Comparison of ENCODE assay signal across 1 cellular context in the genomic region with DNA sequence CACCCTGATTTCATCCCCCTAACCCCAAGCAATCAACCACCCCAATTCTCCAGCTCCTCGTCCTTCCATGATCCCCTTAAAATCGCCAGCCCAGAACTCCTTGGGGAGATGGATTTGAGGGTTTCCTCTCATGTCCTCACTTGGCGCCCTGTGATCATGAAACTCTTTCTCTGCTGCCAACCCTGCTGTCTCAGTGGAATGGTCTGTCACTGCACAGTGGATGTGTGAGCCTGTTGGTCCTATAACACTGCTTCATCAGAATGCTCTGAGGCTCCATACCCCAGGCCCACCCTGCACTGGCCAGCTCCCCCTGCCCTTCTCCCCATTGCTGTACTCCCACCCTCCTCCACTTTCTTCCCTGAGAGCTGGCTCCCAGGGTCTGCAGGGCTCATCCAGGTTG.
TF ChIP-seq lines count a peak whose summit lies in the region.

No MANE protein-coding gene starts in this region.

TF ChIP-seq in K562, 482 proteins besides CTCF, POLR2A, EP300 and RAD21 (continues in another document):
- TF ChIP-seq EHMT2 (IDR thresholded peaks at IDR 0.05): 0 out of 2 replicates have a peak, but pooled peaks have one; percentile 8
- peak; percentile 96 for TF ChIP-seq ZBTB33 (CRISPR knock-in tag; IDR thresholded peaks at IDR 0.05)
- TF ChIP-seq SREBF1 (IDR thresholded peaks at IDR 0.05; ENCODE audit: borderline replicate concordance, low read depth, low read length): no peak
- no peak for TF ChIP-seq TCF7 (IDR thresholded peaks at IDR 0.05; ENCODE audit: borderline replicate concordance)
- TF ChIP-seq ZKSCAN3 (CRISPR knock-in tag; IDR thresholded peaks at IDR 0.05): no peak
- TF ChIP-seq TRIM24 (IDR thresholded peaks at IDR 0.05): peak in 1 of 2 experiments; percentile 74; a peak in 2 of 4 replicates
- TF ChIP-seq KHSRP (IDR thresholded peaks at IDR 0.05): no peak
- no peak for TF ChIP-seq STAT5B (CRISPR knock-in tag; IDR thresholded peaks at IDR 0.05)
- no peak for TF ChIP-seq SMAD4 (CRISPR knock-in tag; conservative IDR thresholded peaks at IDR 0.05)
- TF ChIP-seq CBX1 (IDR thresholded peaks at IDR 0.05; ENCODE audit: low read depth): peak; percentile 93; the same call in 1 of the 2 replicates
- TF ChIP-seq, protein P1, sequence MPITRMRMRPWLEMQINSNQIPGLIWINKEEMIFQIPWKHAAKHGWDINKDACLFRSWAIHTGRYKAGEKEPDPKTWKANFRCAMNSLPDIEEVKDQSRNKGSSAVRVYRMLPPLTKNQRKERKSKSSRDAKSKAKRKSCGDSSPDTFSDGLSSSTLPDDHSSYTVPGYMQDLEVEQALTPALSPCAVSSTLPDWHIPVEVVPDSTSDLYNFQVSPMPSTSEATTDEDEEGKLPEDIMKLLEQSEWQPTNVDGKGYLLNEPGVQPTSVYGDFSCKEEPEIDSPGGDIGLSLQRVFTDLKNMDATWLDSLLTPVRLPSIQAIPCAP (CRISPR knock-in tag; IDR thresholded peaks at IDR 0.05; ENCODE audit: borderline replicate concordance): no peak
- TF ChIP-seq, protein P2, sequence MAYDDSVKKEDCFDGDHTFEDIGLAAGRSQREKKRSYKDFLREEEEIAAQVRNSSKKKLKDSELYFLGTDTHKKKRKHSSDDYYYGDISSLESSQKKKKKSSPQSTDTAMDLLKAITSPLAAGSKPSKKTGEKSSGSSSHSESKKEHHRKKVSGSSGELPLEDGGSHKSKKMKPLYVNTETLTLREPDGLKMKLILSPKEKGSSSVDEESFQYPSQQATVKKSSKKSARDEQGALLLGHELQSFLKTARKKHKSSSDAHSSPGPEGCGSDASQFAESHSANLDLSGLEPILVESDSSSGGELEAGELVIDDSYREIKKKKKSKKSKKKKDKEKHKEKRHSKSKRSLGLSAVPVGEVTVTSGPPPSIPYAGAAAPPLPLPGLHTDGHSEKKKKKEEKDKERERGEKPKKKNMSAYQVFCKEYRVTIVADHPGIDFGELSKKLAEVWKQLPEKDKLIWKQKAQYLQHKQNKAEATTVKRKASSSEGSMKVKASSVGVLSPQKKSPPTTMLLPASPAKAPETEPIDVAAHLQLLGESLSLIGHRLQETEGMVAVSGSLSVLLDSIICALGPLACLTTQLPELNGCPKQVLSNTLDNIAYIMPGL (CRISPR knock-in tag; IDR thresholded peaks at IDR 0.05): no peak
- TF ChIP-seq, protein P3, sequence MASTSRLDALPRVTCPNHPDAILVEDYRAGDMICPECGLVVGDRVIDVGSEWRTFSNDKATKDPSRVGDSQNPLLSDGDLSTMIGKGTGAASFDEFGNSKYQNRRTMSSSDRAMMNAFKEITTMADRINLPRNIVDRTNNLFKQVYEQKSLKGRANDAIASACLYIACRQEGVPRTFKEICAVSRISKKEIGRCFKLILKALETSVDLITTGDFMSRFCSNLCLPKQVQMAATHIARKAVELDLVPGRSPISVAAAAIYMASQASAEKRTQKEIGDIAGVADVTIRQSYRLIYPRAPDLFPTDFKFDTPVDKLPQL (IDR thresholded peaks at IDR 0.05; ENCODE audit: extremely low read depth, insufficient read length): no peak
- TF ChIP-seq RHOXF2B (CRISPR knock-in tag; conservative IDR thresholded peaks at IDR 0.05): no peak
- TF ChIP-seq, protein P4, sequence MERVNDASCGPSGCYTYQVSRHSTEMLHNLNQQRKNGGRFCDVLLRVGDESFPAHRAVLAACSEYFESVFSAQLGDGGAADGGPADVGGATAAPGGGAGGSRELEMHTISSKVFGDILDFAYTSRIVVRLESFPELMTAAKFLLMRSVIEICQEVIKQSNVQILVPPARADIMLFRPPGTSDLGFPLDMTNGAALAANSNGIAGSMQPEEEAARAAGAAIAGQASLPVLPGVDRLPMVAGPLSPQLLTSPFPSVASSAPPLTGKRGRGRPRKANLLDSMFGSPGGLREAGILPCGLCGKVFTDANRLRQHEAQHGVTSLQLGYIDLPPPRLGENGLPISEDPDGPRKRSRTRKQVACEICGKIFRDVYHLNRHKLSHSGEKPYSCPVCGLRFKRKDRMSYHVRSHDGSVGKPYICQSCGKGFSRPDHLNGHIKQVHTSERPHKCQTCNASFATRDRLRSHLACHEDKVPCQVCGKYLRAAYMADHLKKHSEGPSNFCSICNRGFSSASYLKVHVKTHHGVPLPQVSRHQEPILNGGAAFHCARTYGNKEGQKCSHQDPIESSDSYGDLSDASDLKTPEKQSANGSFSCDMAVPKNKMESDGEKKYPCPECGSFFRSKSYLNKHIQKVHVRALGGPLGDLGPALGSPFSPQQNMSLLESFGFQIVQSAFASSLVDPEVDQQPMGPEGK (CRISPR knock-in tag; IDR thresholded peaks at IDR 0.05; ENCODE audit: borderline replicate concordance): no peak
- no peak for TF ChIP-seq ZNF696 (CRISPR knock-in tag; conservative IDR thresholded peaks at IDR 0.05)
- no peak for TF ChIP-seq KAT8 (IDR thresholded peaks at IDR 0.05; ENCODE audit: low read depth)
- no peak for TF ChIP-seq POU5F1 (IDR thresholded peaks at IDR 0.05; ENCODE audit: borderline replicate concordance, low read depth, low read length, partially characterized antibody)
- TF ChIP-seq, protein P5, sequence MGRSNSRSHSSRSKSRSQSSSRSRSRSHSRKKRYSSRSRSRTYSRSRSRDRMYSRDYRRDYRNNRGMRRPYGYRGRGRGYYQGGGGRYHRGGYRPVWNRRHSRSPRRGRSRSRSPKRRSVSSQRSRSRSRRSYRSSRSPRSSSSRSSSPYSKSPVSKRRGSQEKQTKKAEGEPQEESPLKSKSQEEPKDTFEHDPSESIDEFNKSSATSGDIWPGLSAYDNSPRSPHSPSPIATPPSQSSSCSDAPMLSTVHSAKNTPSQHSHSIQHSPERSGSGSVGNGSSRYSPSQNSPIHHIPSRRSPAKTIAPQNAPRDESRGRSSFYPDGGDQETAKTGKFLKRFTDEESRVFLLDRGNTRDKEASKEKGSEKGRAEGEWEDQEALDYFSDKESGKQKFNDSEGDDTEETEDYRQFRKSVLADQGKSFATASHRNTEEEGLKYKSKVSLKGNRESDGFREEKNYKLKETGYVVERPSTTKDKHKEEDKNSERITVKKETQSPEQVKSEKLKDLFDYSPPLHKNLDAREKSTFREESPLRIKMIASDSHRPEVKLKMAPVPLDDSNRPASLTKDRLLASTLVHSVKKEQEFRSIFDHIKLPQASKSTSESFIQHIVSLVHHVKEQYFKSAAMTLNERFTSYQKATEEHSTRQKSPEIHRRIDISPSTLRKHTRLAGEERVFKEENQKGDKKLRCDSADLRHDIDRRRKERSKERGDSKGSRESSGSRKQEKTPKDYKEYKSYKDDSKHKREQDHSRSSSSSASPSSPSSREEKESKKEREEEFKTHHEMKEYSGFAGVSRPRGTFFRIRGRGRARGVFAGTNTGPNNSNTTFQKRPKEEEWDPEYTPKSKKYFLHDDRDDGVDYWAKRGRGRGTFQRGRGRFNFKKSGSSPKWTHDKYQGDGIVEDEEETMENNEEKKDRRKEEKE (IDR thresholded peaks at IDR 0.05; ENCODE audit: borderline replicate concordance in 1 of 2, control insufficient read depth in 1 of 2, low read depth in 2 of 2, low read length in 1 of 2): no peak
- TF ChIP-seq, protein P6, sequence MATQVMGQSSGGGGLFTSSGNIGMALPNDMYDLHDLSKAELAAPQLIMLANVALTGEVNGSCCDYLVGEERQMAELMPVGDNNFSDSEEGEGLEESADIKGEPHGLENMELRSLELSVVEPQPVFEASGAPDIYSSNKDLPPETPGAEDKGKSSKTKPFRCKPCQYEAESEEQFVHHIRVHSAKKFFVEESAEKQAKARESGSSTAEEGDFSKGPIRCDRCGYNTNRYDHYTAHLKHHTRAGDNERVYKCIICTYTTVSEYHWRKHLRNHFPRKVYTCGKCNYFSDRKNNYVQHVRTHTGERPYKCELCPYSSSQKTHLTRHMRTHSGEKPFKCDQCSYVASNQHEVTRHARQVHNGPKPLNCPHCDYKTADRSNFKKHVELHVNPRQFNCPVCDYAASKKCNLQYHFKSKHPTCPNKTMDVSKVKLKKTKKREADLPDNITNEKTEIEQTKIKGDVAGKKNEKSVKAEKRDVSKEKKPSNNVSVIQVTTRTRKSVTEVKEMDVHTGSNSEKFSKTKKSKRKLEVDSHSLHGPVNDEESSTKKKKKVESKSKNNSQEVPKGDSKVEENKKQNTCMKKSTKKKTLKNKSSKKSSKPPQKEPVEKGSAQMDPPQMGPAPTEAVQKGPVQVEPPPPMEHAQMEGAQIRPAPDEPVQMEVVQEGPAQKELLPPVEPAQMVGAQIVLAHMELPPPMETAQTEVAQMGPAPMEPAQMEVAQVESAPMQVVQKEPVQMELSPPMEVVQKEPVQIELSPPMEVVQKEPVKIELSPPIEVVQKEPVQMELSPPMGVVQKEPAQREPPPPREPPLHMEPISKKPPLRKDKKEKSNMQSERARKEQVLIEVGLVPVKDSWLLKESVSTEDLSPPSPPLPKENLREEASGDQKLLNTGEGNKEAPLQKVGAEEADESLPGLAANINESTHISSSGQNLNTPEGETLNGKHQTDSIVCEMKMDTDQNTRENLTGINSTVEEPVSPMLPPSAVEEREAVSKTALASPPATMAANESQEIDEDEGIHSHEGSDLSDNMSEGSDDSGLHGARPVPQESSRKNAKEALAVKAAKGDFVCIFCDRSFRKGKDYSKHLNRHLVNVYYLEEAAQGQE (CRISPR knock-in tag; IDR thresholded peaks at IDR 0.05; ENCODE audit: low read depth): no peak
- no peak for TF ChIP-seq ZNF253 (CRISPR knock-in tag; conservative IDR thresholded peaks at IDR 0.05)
- no peak for TF ChIP-seq ZNF274 (IDR thresholded peaks at IDR 0.05; ENCODE audit: borderline replicate concordance, low read depth, low read length)
- no peak for TF ChIP-seq CCAR2 (IDR thresholded peaks at IDR 0.05; ENCODE audit: low read depth, low read length)
- no peak for TF ChIP-seq MAFG (tag; conservative IDR thresholded peaks at IDR 0.05)
- no peak for TF ChIP-seq ZNF316 (IDR thresholded peaks at IDR 0.05)
- TF ChIP-seq CBX3 (IDR thresholded peaks at IDR 0.05; ENCODE audit: borderline replicate concordance in 1 of 2, low read length in 2 of 2): peak in 1 of 2 experiments; percentile 96; a peak in 2 of 3 replicates
- TF ChIP-seq, protein P7, sequence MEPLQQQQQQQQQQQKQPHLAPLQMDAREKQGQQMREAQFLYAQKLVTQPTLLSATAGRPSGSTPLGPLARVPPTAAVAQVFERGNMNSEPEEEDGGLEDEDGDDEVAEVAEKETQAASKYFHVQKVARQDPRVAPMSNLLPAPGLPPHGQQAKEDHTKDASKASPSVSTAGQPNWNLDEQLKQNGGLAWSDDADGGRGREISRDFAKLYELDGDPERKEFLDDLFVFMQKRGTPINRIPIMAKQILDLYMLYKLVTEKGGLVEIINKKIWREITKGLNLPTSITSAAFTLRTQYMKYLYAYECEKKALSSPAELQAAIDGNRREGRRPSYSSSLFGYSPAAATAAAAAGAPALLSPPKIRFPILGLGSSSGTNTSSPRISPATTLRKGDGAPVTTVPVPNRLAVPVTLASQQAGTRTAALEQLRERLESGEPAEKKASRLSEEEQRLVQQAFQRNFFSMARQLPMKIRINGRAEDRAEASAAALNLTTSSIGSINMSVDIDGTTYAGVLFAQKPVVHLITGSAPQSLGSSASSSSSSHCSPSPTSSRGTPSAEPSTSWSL (CRISPR knock-in tag; IDR thresholded peaks at IDR 0.05; ENCODE audit: borderline replicate concordance): no peak
- TF ChIP-seq SIX5 (IDR thresholded peaks at IDR 0.05; ENCODE audit: borderline replicate concordance in 1 of 2, insufficient read depth in 1 of 2, low read depth in 1 of 2, low read length in 2 of 2): no peak
- TF ChIP-seq XRCC5 (IDR thresholded peaks at IDR 0.05; ENCODE audit: low read depth, low read length): no peak
- TF ChIP-seq TRIM28 (IDR thresholded peaks at IDR 0.05): peak; percentile 85
- no peak for TF ChIP-seq ZNF695 (CRISPR knock-in tag; IDR thresholded peaks at IDR 0.05)
- no peak for TF ChIP-seq NR3C1 (CRISPR knock-in tag; IDR thresholded peaks at IDR 0.05)
- TF ChIP-seq, protein P8, sequence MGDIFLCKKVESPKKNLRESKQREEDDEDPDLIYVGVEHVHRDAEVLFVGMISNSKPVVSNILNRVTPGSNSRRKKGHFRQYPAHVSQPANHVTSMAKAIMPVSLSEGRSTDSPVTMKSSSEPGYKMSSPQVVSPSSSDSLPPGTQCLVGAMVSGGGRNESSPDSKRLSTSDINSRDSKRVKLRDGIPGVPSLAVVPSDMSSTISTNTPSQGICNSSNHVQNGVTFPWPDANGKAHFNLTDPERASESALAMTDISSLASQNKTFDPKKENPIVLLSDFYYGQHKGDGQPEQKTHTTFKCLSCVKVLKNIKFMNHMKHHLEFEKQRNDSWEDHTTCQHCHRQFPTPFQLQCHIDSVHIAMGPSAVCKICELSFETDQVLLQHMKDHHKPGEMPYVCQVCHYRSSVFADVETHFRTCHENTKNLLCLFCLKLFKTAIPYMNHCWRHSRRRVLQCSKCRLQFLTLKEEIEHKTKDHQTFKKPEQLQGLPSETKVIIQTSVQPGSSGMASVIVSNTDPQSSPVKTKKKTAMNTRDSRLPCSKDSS (IDR thresholded peaks at IDR 0.05; ENCODE audit: low read depth, partially characterized antibody): peak; percentile 80
- TF ChIP-seq CGGBP1 (CRISPR knock-in tag; IDR thresholded peaks at IDR 0.05): no peak
- TF ChIP-seq ZNF239 (CRISPR knock-in tag; IDR thresholded peaks at IDR 0.05): no peak
- TF ChIP-seq UBTF (IDR thresholded peaks at IDR 0.05; ENCODE audit: borderline replicate concordance in 1 of 2, low read depth in 2 of 2, low read length in 2 of 2): no peak
- no peak for TF ChIP-seq NFRKB (IDR thresholded peaks at IDR 0.05; ENCODE audit: low read depth)
- TF ChIP-seq ZNF79 (CRISPR knock-in tag; IDR thresholded peaks at IDR 0.05; ENCODE audit: low read depth): no peak
